In the genomic region with DNA sequence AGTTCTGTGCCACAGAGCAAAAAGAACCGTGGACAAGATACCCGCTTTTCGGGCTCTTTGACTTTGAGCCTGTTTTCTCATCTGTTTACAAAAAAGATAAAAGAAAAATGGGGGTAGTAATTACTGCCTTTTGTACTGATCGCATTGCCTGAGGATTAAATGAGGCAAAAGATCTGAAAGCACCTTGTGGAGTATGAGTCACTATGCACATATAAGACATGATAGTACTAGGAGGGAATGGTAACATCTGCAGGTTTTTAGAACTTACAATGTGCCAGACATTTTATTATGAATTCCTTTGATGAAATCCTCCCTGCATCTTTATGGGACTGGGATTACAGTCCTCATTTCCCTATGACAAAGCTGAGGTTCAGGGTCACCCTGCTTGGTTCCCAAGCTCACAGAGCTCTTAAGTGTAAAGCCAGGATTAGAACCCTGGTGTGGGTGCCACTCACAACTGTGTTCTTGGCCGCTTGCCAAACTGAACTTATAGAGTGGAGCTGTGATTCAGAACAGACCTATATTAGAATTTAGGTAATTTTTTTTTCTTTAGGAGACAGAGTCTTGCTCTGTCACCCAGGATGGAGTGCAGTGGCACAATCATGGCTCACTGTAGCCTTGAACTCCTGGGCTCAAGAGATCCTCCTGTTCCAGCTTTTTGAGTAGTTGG, we compare ENCODE assay signal across 1 cellular context.
A peak's percentile ranks its signal among the peaks of the same experiment; 100 is the strongest.
TF ChIP-seq lines count a peak whose summit lies in the region.

No MANE protein-coding gene starts in this region.

TF ChIP-seq in HEK293, 187 proteins besides CTCF, POLR2A, EP300 and RAD21 (continued from another document and continues in another):
- TF ChIP-seq, protein P1, sequence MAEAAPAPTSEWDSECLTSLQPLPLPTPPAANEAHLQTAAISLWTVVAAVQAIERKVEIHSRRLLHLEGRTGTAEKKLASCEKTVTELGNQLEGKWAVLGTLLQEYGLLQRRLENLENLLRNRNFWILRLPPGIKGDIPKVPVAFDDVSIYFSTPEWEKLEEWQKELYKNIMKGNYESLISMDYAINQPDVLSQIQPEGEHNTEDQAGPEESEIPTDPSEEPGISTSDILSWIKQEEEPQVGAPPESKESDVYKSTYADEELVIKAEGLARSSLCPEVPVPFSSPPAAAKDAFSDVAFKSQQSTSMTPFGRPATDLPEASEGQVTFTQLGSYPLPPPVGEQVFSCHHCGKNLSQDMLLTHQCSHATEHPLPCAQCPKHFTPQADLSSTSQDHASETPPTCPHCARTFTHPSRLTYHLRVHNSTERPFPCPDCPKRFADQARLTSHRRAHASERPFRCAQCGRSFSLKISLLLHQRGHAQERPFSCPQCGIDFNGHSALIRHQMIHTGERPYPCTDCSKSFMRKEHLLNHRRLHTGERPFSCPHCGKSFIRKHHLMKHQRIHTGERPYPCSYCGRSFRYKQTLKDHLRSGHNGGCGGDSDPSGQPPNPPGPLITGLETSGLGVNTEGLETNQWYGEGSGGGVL (tag by site-specific recombination; IDR thresholded peaks at IDR 0.05): no peak
- TF ChIP-seq ZNF175 (tag by site-specific recombination; IDR thresholded peaks at IDR 0.05) (no peak), BCL11B (tag by site-specific recombination; IDR thresholded peaks at IDR 0.05; ENCODE audit: low read depth) (no peak), ZNF341 (tag by site-specific recombination; IDR thresholded peaks at IDR 0.05; ENCODE audit: low read depth) (no peak), ZEB2 (tag by site-specific recombination; IDR thresholded peaks at IDR 0.05) (peak; percentile 51; the same call in 1 of the 2 replicates), YY2 (tag by site-specific recombination; IDR thresholded peaks at IDR 0.05) (no peak), ZNF16 (tag by site-specific recombination; IDR thresholded peaks at IDR 0.05; ENCODE audit: low read depth) (no peak), ZIC2 (tag by site-specific recombination; IDR thresholded peaks at IDR 0.05) (peak; percentile 74), ZBTB48 (tag by site-specific recombination; IDR thresholded peaks at IDR 0.05) (no peak), GFI1B (tag by site-specific recombination; IDR thresholded peaks at IDR 0.05) (no peak), ZNF184 (tag by site-specific recombination; IDR thresholded peaks at IDR 0.05) (peak; percentile 94), BCL11A (tag by site-specific recombination; IDR thresholded peaks at IDR 0.05; ENCODE audit: low read depth) (peak; percentile 21; the same call in 1 of the 2 replicates), ZNF292 (tag by site-specific recombination; IDR thresholded peaks at IDR 0.05; ENCODE audit: borderline replicate concordance, low read depth) (no peak), ZNF555 (tag by site-specific recombination; conservative IDR thresholded peaks at IDR 0.05) (no peak), TCF7L2 (IDR thresholded peaks at IDR 0.05; ENCODE audit: borderline replicate concordance, low read depth, low read length) (peak; percentile 62; the same call in 1 of the 2 replicates), REPIN1 (tag by site-specific recombination; IDR thresholded peaks at IDR 0.05; ENCODE audit: low read depth) (no peak), ZNF133 (tag by site-specific recombination; IDR thresholded peaks at IDR 0.05) (no peak), ZNF843 (tag by site-specific recombination; IDR thresholded peaks at IDR 0.05) (no peak), ZNF837 (tag by site-specific recombination; IDR thresholded peaks at IDR 0.05) (no peak), SP3 (tag by site-specific recombination; IDR thresholded peaks at IDR 0.05) (no peak), ZNF792 (tag by site-specific recombination; IDR thresholded peaks at IDR 0.05) (no peak), YY1 (tag by site-specific recombination; IDR thresholded peaks at IDR 0.05) (no peak), ZNF529 (tag by site-specific recombination; IDR thresholded peaks at IDR 0.05; ENCODE audit: insufficient replicate concordance) (no peak), ZNF248 (tag by site-specific recombination; IDR thresholded peaks at IDR 0.05) (no peak), ZNF560 (tag by site-specific recombination; IDR thresholded peaks at IDR 0.05; ENCODE audit: borderline replicate concordance) (no peak), ZSCAN30 (tag by site-specific recombination; IDR thresholded peaks at IDR 0.05) (no peak), EGR2 (tag by site-specific recombination; IDR thresholded peaks at IDR 0.05; ENCODE audit: low read depth) (no peak), ZNF391 (tag by site-specific recombination; IDR thresholded peaks at IDR 0.05; ENCODE audit: borderline replicate concordance, low read depth) (no peak), ZNF146 (tag by site-specific recombination; IDR thresholded peaks at IDR 0.05) (no peak), SETDB1 (IDR thresholded peaks at IDR 0.05; ENCODE audit: insufficient read length, low read length) (no peak), ZNF776 (tag by site-specific recombination; IDR thresholded peaks at IDR 0.05; ENCODE audit: borderline replicate concordance) (no peak), ZNF10 (tag by site-specific recombination; IDR thresholded peaks at IDR 0.05) (0 out of 2 replicates have a peak, but pooled peaks have one; percentile 26), ZNF548 (tag by site-specific recombination; IDR thresholded peaks at IDR 0.05) (no peak), ZNF354C (tag by site-specific recombination; IDR thresholded peaks at IDR 0.05; ENCODE audit: borderline replicate concordance, low read depth) (no peak), ZNF677 (tag by site-specific recombination; IDR thresholded peaks at IDR 0.05) (no peak), ZNF202 (tag by site-specific recombination; IDR thresholded peaks at IDR 0.05; ENCODE audit: borderline replicate concordance) (no peak), ZSCAN16 (tag by site-specific recombination; IDR thresholded peaks at IDR 0.05) (no peak)
- TF ChIP-seq, protein P2, sequence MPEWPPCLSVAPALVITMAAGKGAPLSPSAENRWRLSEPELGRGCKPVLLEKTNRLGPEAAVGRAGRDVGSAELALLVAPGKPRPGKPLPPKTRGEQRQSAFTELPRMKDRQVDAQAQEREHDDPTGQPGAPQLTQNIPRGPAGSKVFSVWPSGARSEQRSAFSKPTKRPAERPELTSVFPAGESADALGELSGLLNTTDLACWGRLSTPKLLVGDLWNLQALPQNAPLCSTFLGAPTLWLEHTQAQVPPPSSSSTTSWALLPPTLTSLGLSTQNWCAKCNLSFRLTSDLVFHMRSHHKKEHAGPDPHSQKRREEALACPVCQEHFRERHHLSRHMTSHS (tag by site-specific recombination; IDR thresholded peaks at IDR 0.05): no peak
- TF ChIP-seq, protein P3, sequence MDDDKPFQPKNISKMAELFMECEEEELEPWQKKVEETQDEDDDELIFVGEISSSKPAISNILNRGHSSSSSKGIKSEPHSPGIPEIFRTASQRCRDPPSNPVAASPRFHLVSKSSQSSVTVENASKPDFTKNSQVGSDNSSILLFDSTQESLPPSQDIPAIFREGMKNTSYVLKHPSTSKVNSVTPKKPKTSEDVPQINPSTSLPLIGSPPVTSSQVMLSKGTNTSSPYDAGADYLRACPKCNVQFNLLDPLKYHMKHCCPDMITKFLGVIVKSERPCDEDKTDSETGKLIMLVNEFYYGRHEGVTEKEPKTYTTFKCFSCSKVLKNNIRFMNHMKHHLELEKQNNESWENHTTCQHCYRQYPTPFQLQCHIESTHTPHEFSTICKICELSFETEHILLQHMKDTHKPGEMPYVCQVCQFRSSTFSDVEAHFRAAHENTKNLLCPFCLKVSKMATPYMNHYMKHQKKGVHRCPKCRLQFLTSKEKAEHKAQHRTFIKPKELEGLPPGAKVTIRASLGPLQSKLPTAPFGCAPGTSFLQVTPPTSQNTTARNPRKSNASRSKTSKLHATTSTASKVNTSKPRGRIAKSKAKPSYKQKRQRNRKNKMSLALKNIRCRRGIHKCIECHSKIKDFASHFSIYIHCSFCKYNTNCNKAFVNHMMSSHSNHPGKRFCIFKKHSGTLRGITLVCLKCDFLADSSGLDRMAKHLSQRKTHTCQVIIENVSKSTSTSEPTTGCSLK (tag by site-specific recombination; IDR thresholded peaks at IDR 0.05): no peak
- TF ChIP-seq, protein P4, sequence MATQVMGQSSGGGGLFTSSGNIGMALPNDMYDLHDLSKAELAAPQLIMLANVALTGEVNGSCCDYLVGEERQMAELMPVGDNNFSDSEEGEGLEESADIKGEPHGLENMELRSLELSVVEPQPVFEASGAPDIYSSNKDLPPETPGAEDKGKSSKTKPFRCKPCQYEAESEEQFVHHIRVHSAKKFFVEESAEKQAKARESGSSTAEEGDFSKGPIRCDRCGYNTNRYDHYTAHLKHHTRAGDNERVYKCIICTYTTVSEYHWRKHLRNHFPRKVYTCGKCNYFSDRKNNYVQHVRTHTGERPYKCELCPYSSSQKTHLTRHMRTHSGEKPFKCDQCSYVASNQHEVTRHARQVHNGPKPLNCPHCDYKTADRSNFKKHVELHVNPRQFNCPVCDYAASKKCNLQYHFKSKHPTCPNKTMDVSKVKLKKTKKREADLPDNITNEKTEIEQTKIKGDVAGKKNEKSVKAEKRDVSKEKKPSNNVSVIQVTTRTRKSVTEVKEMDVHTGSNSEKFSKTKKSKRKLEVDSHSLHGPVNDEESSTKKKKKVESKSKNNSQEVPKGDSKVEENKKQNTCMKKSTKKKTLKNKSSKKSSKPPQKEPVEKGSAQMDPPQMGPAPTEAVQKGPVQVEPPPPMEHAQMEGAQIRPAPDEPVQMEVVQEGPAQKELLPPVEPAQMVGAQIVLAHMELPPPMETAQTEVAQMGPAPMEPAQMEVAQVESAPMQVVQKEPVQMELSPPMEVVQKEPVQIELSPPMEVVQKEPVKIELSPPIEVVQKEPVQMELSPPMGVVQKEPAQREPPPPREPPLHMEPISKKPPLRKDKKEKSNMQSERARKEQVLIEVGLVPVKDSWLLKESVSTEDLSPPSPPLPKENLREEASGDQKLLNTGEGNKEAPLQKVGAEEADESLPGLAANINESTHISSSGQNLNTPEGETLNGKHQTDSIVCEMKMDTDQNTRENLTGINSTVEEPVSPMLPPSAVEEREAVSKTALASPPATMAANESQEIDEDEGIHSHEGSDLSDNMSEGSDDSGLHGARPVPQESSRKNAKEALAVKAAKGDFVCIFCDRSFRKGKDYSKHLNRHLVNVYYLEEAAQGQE (tag by site-specific recombination; IDR thresholded peaks at IDR 0.05): no peak
- TF ChIP-seq, protein P5, sequence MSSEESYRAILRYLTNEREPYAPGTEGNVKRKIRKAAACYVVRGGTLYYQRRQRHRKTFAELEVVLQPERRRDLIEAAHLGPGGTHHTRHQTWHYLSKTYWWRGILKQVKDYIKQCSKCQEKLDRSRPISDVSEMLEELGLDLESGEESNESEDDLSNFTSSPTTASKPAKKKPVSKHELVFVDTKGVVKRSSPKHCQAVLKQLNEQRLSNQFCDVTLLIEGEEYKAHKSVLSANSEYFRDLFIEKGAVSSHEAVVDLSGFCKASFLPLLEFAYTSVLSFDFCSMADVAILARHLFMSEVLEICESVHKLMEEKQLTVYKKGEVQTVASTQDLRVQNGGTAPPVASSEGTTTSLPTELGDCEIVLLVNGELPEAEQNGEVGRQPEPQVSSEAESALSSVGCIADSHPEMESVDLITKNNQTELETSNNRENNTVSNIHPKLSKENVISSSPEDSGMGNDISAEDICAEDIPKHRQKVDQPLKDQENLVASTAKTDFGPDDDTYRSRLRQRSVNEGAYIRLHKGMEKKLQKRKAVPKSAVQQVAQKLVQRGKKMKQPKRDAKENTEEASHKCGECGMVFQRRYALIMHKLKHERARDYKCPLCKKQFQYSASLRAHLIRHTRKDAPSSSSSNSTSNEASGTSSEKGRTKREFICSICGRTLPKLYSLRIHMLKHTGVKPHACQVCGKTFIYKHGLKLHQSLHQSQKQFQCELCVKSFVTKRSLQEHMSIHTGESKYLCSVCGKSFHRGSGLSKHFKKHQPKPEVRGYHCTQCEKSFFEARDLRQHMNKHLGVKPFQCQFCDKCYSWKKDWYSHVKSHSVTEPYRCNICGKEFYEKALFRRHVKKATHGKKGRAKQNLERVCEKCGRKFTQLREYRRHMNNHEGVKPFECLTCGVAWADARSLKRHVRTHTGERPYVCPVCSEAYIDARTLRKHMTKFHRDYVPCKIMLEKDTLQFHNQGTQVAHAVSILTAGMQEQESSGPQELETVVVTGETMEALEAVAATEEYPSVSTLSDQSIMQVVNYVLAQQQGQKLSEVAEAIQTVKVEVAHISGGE (tag by site-specific recombination; conservative IDR thresholded peaks at IDR 0.05; ENCODE audit: low read depth): no peak
- TF ChIP-seq, protein P6, sequence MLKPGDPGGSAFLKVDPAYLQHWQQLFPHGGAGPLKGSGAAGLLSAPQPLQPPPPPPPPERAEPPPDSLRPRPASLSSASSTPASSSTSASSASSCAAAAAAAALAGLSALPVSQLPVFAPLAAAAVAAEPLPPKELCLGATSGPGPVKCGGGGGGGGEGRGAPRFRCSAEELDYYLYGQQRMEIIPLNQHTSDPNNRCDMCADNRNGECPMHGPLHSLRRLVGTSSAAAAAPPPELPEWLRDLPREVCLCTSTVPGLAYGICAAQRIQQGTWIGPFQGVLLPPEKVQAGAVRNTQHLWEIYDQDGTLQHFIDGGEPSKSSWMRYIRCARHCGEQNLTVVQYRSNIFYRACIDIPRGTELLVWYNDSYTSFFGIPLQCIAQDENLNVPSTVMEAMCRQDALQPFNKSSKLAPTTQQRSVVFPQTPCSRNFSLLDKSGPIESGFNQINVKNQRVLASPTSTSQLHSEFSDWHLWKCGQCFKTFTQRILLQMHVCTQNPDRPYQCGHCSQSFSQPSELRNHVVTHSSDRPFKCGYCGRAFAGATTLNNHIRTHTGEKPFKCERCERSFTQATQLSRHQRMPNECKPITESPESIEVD (tag by site-specific recombination; IDR thresholded peaks at IDR 0.05): peak; percentile 22; the same call in 1 of the 2 replicates
- TF ChIP-seq, protein P7, sequence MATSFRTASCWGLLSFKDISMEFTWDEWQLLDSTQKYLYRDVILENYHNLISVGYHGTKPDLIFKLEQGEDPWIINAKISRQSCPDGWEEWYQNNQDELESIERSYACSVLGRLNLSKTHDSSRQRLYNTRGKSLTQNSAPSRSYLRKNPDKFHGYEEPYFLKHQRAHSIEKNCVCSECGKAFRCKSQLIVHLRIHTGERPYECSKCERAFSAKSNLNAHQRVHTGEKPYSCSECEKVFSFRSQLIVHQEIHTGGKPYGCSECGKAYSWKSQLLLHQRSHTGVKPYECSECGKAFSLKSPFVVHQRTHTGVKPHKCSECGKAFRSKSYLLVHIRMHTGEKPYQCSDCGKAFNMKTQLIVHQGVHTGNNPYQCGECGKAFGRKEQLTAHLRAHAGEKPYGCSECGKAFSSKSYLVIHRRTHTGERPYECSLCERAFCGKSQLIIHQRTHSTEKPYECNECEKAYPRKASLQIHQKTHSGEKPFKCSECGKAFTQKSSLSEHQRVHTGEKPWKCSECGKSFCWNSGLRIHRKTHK (tag by site-specific recombination; IDR thresholded peaks at IDR 0.05): no peak
- TF ChIP-seq, protein P8, sequence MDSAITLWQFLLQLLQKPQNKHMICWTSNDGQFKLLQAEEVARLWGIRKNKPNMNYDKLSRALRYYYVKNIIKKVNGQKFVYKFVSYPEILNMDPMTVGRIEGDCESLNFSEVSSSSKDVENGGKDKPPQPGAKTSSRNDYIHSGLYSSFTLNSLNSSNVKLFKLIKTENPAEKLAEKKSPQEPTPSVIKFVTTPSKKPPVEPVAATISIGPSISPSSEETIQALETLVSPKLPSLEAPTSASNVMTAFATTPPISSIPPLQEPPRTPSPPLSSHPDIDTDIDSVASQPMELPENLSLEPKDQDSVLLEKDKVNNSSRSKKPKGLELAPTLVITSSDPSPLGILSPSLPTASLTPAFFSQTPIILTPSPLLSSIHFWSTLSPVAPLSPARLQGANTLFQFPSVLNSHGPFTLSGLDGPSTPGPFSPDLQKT (IDR thresholded peaks at IDR 0.05; ENCODE audit: borderline replicate concordance, low read depth, low read length): no peak
